Comparison of ENCODE assay signal across 17 cellular contexts in the genomic region with DNA sequence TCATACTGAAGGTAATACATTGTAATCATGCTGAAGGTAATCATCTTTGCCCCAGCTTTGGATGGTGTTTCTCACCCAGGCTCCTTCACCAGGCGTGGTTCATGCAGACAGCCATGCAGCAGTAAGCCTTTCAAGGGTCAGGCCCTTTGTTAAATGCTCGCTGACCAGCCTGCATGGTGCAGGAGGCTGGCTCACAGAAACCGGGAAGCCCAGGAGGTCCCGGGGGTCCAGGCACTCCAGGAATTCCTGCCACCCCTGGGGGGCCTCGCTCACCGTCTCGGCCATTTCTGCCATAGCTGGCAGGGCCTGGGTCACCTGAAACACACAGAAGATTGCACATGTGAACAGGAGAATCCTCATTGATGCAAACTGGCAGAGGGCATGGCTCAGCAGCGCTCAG.
DNase-seq lines count a peak whose midpoint lies in the region; ATAC-seq and TF ChIP-seq lines count a peak whose summit lies in the region.
"Had no signal": no experiment of that assay in that cellular context is flagged by ENCODE, and none has a peak within 500 bp of the region (broad histone marks: within the 10 kb centered on the region; RNA-seq: fewer than 3 reads in every experiment).

No MANE protein-coding gene starts in this region.

- no peak for TF ChIP-seq CTCF in GM06990 (IDR thresholded peaks at IDR 0.05; ENCODE audit: insufficient read depth, low read length, poor library complexity, severe bottlenecking)

- H2BK5ac ChIP-seq in mesenchymal stem cell (ENCODE audit: low read depth, low read length, poor library complexity, severe bottlenecking): no peak overlapping the region

- WGBS in mesenchymal stem cell: 54% methylated on average over 8 of the region's 8 CpGs

- intact Hi-C loops in activated CD4-positive, alpha-beta T cell treated with anti-CD3 and anti-CD28 coated beads, Interleukin-2, amount 10 ng/mL, durations not matched to agents 24 days and 14 days (cut with micrococcal nuclease): no loop called here

- peak; percentile 7 for DNase-seq in GM06990 (ENCODE audit: extremely low read depth, insufficient read length)
- peak; percentile 13 for DNase-seq in H7
- DNase-seq in mesenchymal stem cell: no peak
- no peak for DNase-seq in stimulated activated effector memory CD8-positive, alpha-beta T cell treated with anti-CD3 and anti-CD28 coated beads, Interleukin-12 subunit alpha, Interleukin-12 subunit beta, amount 100 ng/mL, for 72 hours (ENCODE audit: low spot score in 2 of 2)
- DNase-seq in activated CD4-positive, alpha-beta T cell treated with anti-CD3 and anti-CD28 coated beads, Interleukin-2, amount 10 ng/mL, durations not matched to agents 24 days and 14 days: no peak
- DNase-seq in activated CD4-positive, alpha-beta T cell treated with anti-CD3 and anti-CD28 coated beads, Interleukin-2, amount 50 U/mL, for 4 hours: no peak
- no peak for DNase-seq in activated T-cell treated with anti-CD3 and anti-CD28 coated beads, Interleukin-2, amount 50 U/mL, for 24 hours
- DNase-seq: C1 segment of cervical spinal cord; Calu3; CD4-positive, alpha-beta memory T cell; COR-L47; DMS53; DMS79 treated with DMSO at 0.1 percent for 48 hours; HFFc6 had no signal

- no peaks in the 10 kb centered on the region for H3K36me3 ChIP-seq in GM06990 (ENCODE audit: control insufficient read depth, insufficient read depth, low read length)
- no peaks in the 10 kb centered on the region for H3K36me3 ChIP-seq in H7 (replicated peaks; ENCODE audit: control insufficient read depth, insufficient read depth, low read length)
- H3K36me3 ChIP-seq in mesenchymal stem cell (ENCODE audit: control insufficient read depth in 1 of 2, insufficient read depth in 2 of 2, low read depth in 1 of 2, low read length in 2 of 2): no peaks in the 10 kb centered on the region
- H3K36me3 ChIP-seq: HAP-1 had no signal

- H2BK12ac ChIP-seq in mesenchymal stem cell (ENCODE audit: low read length in 2 of 2): no peak overlapping the region

- no peak overlapping the region for H3K4ac ChIP-seq in mesenchymal stem cell (ENCODE audit: low read depth in 1 of 2, low read length in 2 of 2)

- no peak overlapping the region for H3K14ac ChIP-seq in mesenchymal stem cell (ENCODE audit: low read length in 2 of 2)

- no peak overlapping the region for H3K9ac ChIP-seq in mesenchymal stem cell (ENCODE audit: low read length)

- H3K9me3 ChIP-seq in mesenchymal stem cell (ENCODE audit: control insufficient read depth, low read length): no peaks in the 10 kb centered on the region
- H3K9me3 ChIP-seq: HAP-1 had no signal

- no peak overlapping the region for H3K27ac ChIP-seq in mesenchymal stem cell (ENCODE audit: low read length, poor library complexity, severe bottlenecking)

- no peak overlapping the region for H4K91ac ChIP-seq in mesenchymal stem cell (ENCODE audit: low read length)

- no peaks in the 10 kb centered on the region for H3K79me1 ChIP-seq in mesenchymal stem cell (replicated peaks; ENCODE audit: low read length, poor library complexity, severe bottlenecking)

- no peak overlapping the region for H2AFZ ChIP-seq in mesenchymal stem cell (ENCODE audit: low read depth, low read length)

- no peaks in the 10 kb centered on the region for H3K36me3 Mint-ChIP-seq in stimulated activated effector memory CD8-positive, alpha-beta T cell treated with anti-CD3 and anti-CD28 coated beads, Interleukin-12 subunit alpha, Interleukin-12 subunit beta, amount 100 ng/mL, for 72 hours
- no peaks in the 10 kb centered on the region for H3K36me3 Mint-ChIP-seq in activated CD4-positive, alpha-beta T cell treated with anti-CD3 and anti-CD28 coated beads, Interleukin-2, amount 10 ng/mL, durations not matched to agents 24 days and 14 days (ENCODE audit: low read depth)
- H3K36me3 Mint-ChIP-seq in activated T-cell treated with anti-CD3 and anti-CD28 coated beads, Interleukin-2, amount 50 U/mL, for 24 hours (ENCODE audit: low read depth): no peaks in the 10 kb centered on the region
- H3K36me3 Mint-ChIP-seq: CD4-positive, alpha-beta memory T cell had no signal

- H3K4me1 Mint-ChIP-seq in stimulated activated effector memory CD8-positive, alpha-beta T cell treated with anti-CD3 and anti-CD28 coated beads, Interleukin-12 subunit alpha, Interleukin-12 subunit beta, amount 100 ng/mL, for 72 hours: no peaks in the 10 kb centered on the region
- no peaks in the 10 kb centered on the region for H3K4me1 Mint-ChIP-seq in activated CD4-positive, alpha-beta T cell treated with anti-CD3 and anti-CD28 coated beads, Interleukin-2, amount 10 ng/mL, durations not matched to agents 24 days and 14 days
- no peaks in the 10 kb centered on the region for H3K4me1 Mint-ChIP-seq in activated T-cell treated with anti-CD3 and anti-CD28 coated beads, Interleukin-2, amount 50 U/mL, for 24 hours (ENCODE audit: low read depth)
- H3K4me1 Mint-ChIP-seq: CD4-positive, alpha-beta memory T cell had no signal

- no peak overlapping the region for H3K27ac Mint-ChIP-seq in stimulated activated effector memory CD8-positive, alpha-beta T cell treated with anti-CD3 and anti-CD28 coated beads, Interleukin-12 subunit alpha, Interleukin-12 subunit beta, amount 100 ng/mL, for 72 hours
- H3K27ac Mint-ChIP-seq in activated CD4-positive, alpha-beta T cell treated with anti-CD3 and anti-CD28 coated beads, Interleukin-2, amount 10 ng/mL, durations not matched to agents 24 days and 14 days: no peak overlapping the region
- no peak overlapping the region for H3K27ac Mint-ChIP-seq in activated T-cell treated with anti-CD3 and anti-CD28 coated beads, Interleukin-2, amount 50 U/mL, for 24 hours
- H3K27ac Mint-ChIP-seq: CD4-positive, alpha-beta memory T cell; HFFc6 had no signal

- no peaks in the 10 kb centered on the region for H3K9me3 Mint-ChIP-seq in stimulated activated effector memory CD8-positive, alpha-beta T cell treated with anti-CD3 and anti-CD28 coated beads, Interleukin-12 subunit alpha, Interleukin-12 subunit beta, amount 100 ng/mL, for 72 hours
- no peaks in the 10 kb centered on the region for H3K9me3 Mint-ChIP-seq in activated CD4-positive, alpha-beta T cell treated with anti-CD3 and anti-CD28 coated beads, Interleukin-2, amount 10 ng/mL, durations not matched to agents 24 days and 14 days
- no peaks in the 10 kb centered on the region for H3K9me3 Mint-ChIP-seq in activated T-cell treated with anti-CD3 and anti-CD28 coated beads, Interleukin-2, amount 50 U/mL, for 24 hours
- H3K9me3 Mint-ChIP-seq: CD4-positive, alpha-beta memory T cell; HFFc6 had no signal

- H3K4me1 ChIP-seq in mesenchymal stem cell (ENCODE audit: control insufficient read depth, insufficient read depth, low read depth, low read length): no peaks in the 10 kb centered on the region
- H3K4me1 ChIP-seq: HAP-1 had no signal

- H3K4me2 ChIP-seq in mesenchymal stem cell (ENCODE audit: low read length, poor library complexity, severe bottlenecking): peak overlapping the region; percentile 21

- H3K23ac ChIP-seq in mesenchymal stem cell (ENCODE audit: low read length in 2 of 2): no peak overlapping the region

- peak; percentile 32 for ATAC-seq in stimulated activated effector memory CD8-positive, alpha-beta T cell treated with anti-CD3 and anti-CD28 coated beads, Interleukin-12 subunit alpha, Interleukin-12 subunit beta, amount 100 ng/mL, for 72 hours
- ATAC-seq in GM21526 (IDR thresholded peaks at IDR 0.05; ENCODE audit: low FRiP score, unreplicated experiment): no peak
- ATAC-seq: GM12878 had no signal

- no peak overlapping the region for H3K4me3 ChIP-seq in GM06990 (replicated peaks; ENCODE audit: low read depth, low read length)
- no peak overlapping the region for H3K4me3 ChIP-seq in H7 (ENCODE audit: insufficient read depth, low read depth, low read length)
- H3K4me3 ChIP-seq in mesenchymal stem cell (ENCODE audit: insufficient read depth in 1 of 2, low read depth in 1 of 2, low read length in 2 of 2): no peak overlapping the region
- H3K4me3 ChIP-seq: GM12878, HAP-1 had no signal

- H3K27me3 ChIP-seq in GM06990 (replicated peaks; ENCODE audit: control insufficient read depth, insufficient read depth, low read length): no peaks in the 10 kb centered on the region
- H3K27me3 ChIP-seq in H7 (ENCODE audit: control insufficient read depth, insufficient read depth, low read length): no peaks in the 10 kb centered on the region
- H3K27me3 ChIP-seq in mesenchymal stem cell (ENCODE audit: control insufficient read depth in 1 of 2, insufficient read depth in 1 of 2, low read length in 2 of 2): peaks cover 19 to 26% of the 10 kb centered on the region in 2 experiments

- H3K18ac ChIP-seq in mesenchymal stem cell (ENCODE audit: low read depth in 1 of 2, low read length in 2 of 2): no peak overlapping the region

- H2BK120ac ChIP-seq in mesenchymal stem cell (ENCODE audit: low read depth, low read length): no peak overlapping the region

- no peak overlapping the region for H2BK15ac ChIP-seq in mesenchymal stem cell (ENCODE audit: low read depth, poor library complexity, severe bottlenecking)

- H3K27me3 Mint-ChIP-seq in activated CD4-positive, alpha-beta T cell treated with anti-CD3 and anti-CD28 coated beads, Interleukin-2, amount 10 ng/mL, durations not matched to agents 24 days and 14 days: peaks cover 9% of the 10 kb centered on the region
- H3K27me3 Mint-ChIP-seq in activated T-cell treated with anti-CD3 and anti-CD28 coated beads, Interleukin-2, amount 50 U/mL, for 24 hours: peaks cover 15% of the 10 kb centered on the region

- H2AK5ac ChIP-seq in mesenchymal stem cell (ENCODE audit: low read length, severe bottlenecking): no peak overlapping the region

- H4K8ac ChIP-seq in mesenchymal stem cell (ENCODE audit: low read length): no peak overlapping the region

- no peak overlapping the region for H3K4me3 Mint-ChIP-seq in stimulated activated effector memory CD8-positive, alpha-beta T cell treated with anti-CD3 and anti-CD28 coated beads, Interleukin-12 subunit alpha, Interleukin-12 subunit beta, amount 100 ng/mL, for 72 hours
- no peak overlapping the region for H3K4me3 Mint-ChIP-seq in activated CD4-positive, alpha-beta T cell treated with anti-CD3 and anti-CD28 coated beads, Interleukin-2, amount 10 ng/mL, durations not matched to agents 24 days and 14 days
- H3K4me3 Mint-ChIP-seq in activated T-cell treated with anti-CD3 and anti-CD28 coated beads, Interleukin-2, amount 50 U/mL, for 24 hours: no peak overlapping the region
- H3K4me3 Mint-ChIP-seq: CD4-positive, alpha-beta memory T cell; HFFc6 had no signal

Comparison
In these comparisons a context has a peak if more than half of its experiments do, and no peak if none do; other contexts are left out.
1. DNase-seq: peak in GM06990 (single experiment) and H7 (single experiment); none in mesenchymal stem cell (single experiment), stimulated activated effector memory CD8-positive, alpha-beta T cell treated with anti-CD3 and anti-CD28 coated beads, Interleukin-12 subunit alpha, Interleukin-12 subunit beta, amount 100 ng/mL, for 72 hours (0 of 2), activated CD4-positive, alpha-beta T cell treated with anti-CD3 and anti-CD28 coated beads, Interleukin-2, amount 10 ng/mL, durations not matched to agents 24 days and 14 days (single experiment), activated CD4-positive, alpha-beta T cell treated with anti-CD3 and anti-CD28 coated beads, Interleukin-2, amount 50 U/mL, for 4 hours (0 of 2) and activated T-cell treated with anti-CD3 and anti-CD28 coated beads, Interleukin-2, amount 50 U/mL, for 24 hours (single experiment).